10 cellular contexts compared by ENCODE assay signal in genomic region chr10:46557319-46558140, GRCh38. TPM values are rescaled to one million over a fixed set of nuclear protein-coding genes. Genes with fewer than 3 reads are reported as not detected.
DNase-seq lines count a peak whose midpoint lies in the region; ATAC-seq and TF ChIP-seq lines count a peak whose summit lies in the region.
"Had no signal": no experiment of that assay in that cellular context is flagged by ENCODE, and none has a peak within 500 bp of the region (broad histone marks: within the 10 kb centered on the region; RNA-seq: fewer than 3 reads in every experiment).

No MANE protein-coding gene starts in this region.

- peaks cover 0 to 2% of the 10 kb centered on the region in 2 donors for H3K4me1 Mint-ChIP-seq in immature natural killer cell
- H3K4me1 Mint-ChIP-seq in stimulated activated effector memory CD8-positive, alpha-beta T cell treated with anti-CD3 and anti-CD28 coated beads, Interleukin-12 subunit alpha, Interleukin-12 subunit beta, amount 100 ng/mL, for 72 hours = peaks cover 12% of the 10 kb centered on the region

- peaks cover 0 to 15% (median 10%) of the 10 kb centered on the region in 3 donors for H3K4me1 ChIP-seq in gastroesophageal sphincter

- no peak for TF ChIP-seq CTCF in gastroesophageal sphincter (IDR thresholded peaks at IDR 0.05)

- peak overlapping the region in 1 of 2 donors; percentile 57 for H3K4me3 ChIP-seq in gastroesophageal sphincter
- H3K4me3 ChIP-seq: SK-N-MC had no signal

- H3K9me3 ChIP-seq in gastroesophageal sphincter = no peaks in the 10 kb centered on the region

- peak overlapping the region in 3 of 5 donors; percentile 27 to 41 (median 34) for H3K4me3 Mint-ChIP-seq in immature natural killer cell
- H3K4me3 Mint-ChIP-seq in stimulated activated effector memory CD8-positive, alpha-beta T cell treated with anti-CD3 and anti-CD28 coated beads, Interleukin-12 subunit alpha, Interleukin-12 subunit beta, amount 100 ng/mL, for 72 hours = peak overlapping the region; percentile 60

- H3K36me3 ChIP-seq in gastroesophageal sphincter = no peaks in the 10 kb centered on the region

- H3K27ac Mint-ChIP-seq in immature natural killer cell = no peak overlapping the region
- H3K27ac Mint-ChIP-seq in stimulated activated effector memory CD8-positive, alpha-beta T cell treated with anti-CD3 and anti-CD28 coated beads, Interleukin-12 subunit alpha, Interleukin-12 subunit beta, amount 100 ng/mL, for 72 hours = no peak overlapping the region

- H3K27ac ChIP-seq in gastroesophageal sphincter = no peak overlapping the region
- H3K27ac ChIP-seq: SK-N-MC had no signal

- no peak for TF ChIP-seq POLR2A in gastroesophageal sphincter (IDR thresholded peaks at IDR 0.05)

- peaks cover 83% of the 10 kb centered on the region for H3K27me3 ChIP-seq in gastroesophageal sphincter

- TF ChIP-seq EP300 in gastroesophageal sphincter (IDR thresholded peaks at IDR 0.05) = no peak

- H3K27me3 Mint-ChIP-seq in immature natural killer cell (ENCODE audit: low read depth in 3 of 3) = peaks cover 2 to 6% (median 6%) of the 10 kb centered on the region in 3 donors

- H3K36me3 Mint-ChIP-seq in immature natural killer cell = no peaks in the 10 kb centered on the region
- H3K36me3 Mint-ChIP-seq in stimulated activated effector memory CD8-positive, alpha-beta T cell treated with anti-CD3 and anti-CD28 coated beads, Interleukin-12 subunit alpha, Interleukin-12 subunit beta, amount 100 ng/mL, for 72 hours = no peaks in the 10 kb centered on the region

- DNase-seq in DMS79 treated with DMSO at 0.1 percent for 48 hours (lab: John Stamatoyannopoulos, UW) = peak; percentile 5
- DNase-seq in DMS79 (lab: John Stamatoyannopoulos, UW) = no peak
- DNase-seq in activated CD8-positive, alpha-beta memory T cell treated with anti-CD3 and anti-CD28 coated beads, Interleukin-2, amount 50 U/mL, for 48 hours = peak; percentile 51
- DNase-seq in immature natural killer cell = no peak
- DNase-seq in stimulated activated effector memory CD8-positive, alpha-beta T cell treated with anti-CD3 and anti-CD28 coated beads, Interleukin-12 subunit alpha, Interleukin-12 subunit beta, amount 100 ng/mL, for 72 hours (ENCODE audit: low spot score in 2 of 2) = peak; percentile 2 to 50
- no peak for DNase-seq in kidney tubule cell (ENCODE audit: low spot score)
- DNase-seq: MV-4-11 had no signal

- no peak for ATAC-seq in stimulated activated effector memory CD8-positive, alpha-beta T cell treated with anti-CD3 and anti-CD28 coated beads, Interleukin-12 subunit alpha, Interleukin-12 subunit beta, amount 100 ng/mL, for 72 hours
- ATAC-seq in esophagus mucosa = no peak
- no peak for ATAC-seq in gastroesophageal sphincter

- WGBS in gastroesophageal sphincter (ENCODE audit: low coverage in 1 of 2), 2 donors = 85 to 93% methylated on average over 26 to 28 of the region's 33 CpGs

- no peaks in the 10 kb centered on the region for H3K9me3 Mint-ChIP-seq in immature natural killer cell
- H3K9me3 Mint-ChIP-seq in stimulated activated effector memory CD8-positive, alpha-beta T cell treated with anti-CD3 and anti-CD28 coated beads, Interleukin-12 subunit alpha, Interleukin-12 subunit beta, amount 100 ng/mL, for 72 hours = no peaks in the 10 kb centered on the region

RNA-seq across cellular contexts. Expression of gene GPRIN2, which starts 1.1 kb away (rescaled TPM):
- polyA plus RNA-seq in immature natural killer cell = not detected
- total RNA-seq in esophagus mucosa (4.5 TPM), gastroesophageal sphincter (1 to 10 TPM in 2 of 4 donors, not detected in 2; 1.2 to 1.6 TPM)

RNA-seq across cellular contexts. Expression of gene SYT15, which starts 21.4 kb away (rescaled TPM):
- polyA plus RNA-seq in immature natural killer cell = under 1 TPM in 2 of 3 donors, not detected in 1; 0.06 to 0.07 TPM
- total RNA-seq in esophagus mucosa (1.4 TPM), gastroesophageal sphincter (10 to 100 TPM in 2 of 4 donors, 1 to 10 TPM in 2; 1.9 to 11.2 (median 7.4) TPM)

Comparison
In these comparisons a context has a peak if more than half of its experiments do, and no peak if none do; other contexts are left out.
1. DNase-seq: peak in DMS79 treated with DMSO at 0.1 percent for 48 hours (single experiment), activated CD8-positive, alpha-beta memory T cell treated with anti-CD3 and anti-CD28 coated beads, Interleukin-2, amount 50 U/mL, for 48 hours (single experiment) and stimulated activated effector memory CD8-positive, alpha-beta T cell treated with anti-CD3 and anti-CD28 coated beads, Interleukin-12 subunit alpha, Interleukin-12 subunit beta, amount 100 ng/mL, for 72 hours (2 of 2); none in DMS79 (single experiment), immature natural killer cell (0 of 3) and kidney tubule cell (single experiment).